ENCODE assay signal across 10 cellular contexts in genomic region chr21:46455575-46456385, GRCh38. TPM values are rescaled to one million over a fixed set of nuclear protein-coding genes. Genes with fewer than 3 reads are reported as not detected.
DNase-seq lines count a peak whose midpoint lies in the region; ATAC-seq and TF ChIP-seq lines count a peak whose summit lies in the region.
"Had no signal": no experiment of that assay in that cellular context is flagged by ENCODE, and none has a peak within 500 bp of the region (broad histone marks: within the 10 kb centered on the region; RNA-seq: fewer than 3 reads in every experiment).

No MANE protein-coding gene starts in this region.

- peaks cover 48% of the 10 kb centered on the region for H3K79me2 ChIP-seq in DND-41 (ENCODE audit: insufficient read depth, low read length)
- H3K79me2 ChIP-seq in neural progenitor cell (ENCODE audit: low read depth) = peaks cover 47% of the 10 kb centered on the region

- DNase-seq in DND-41 (no peak), RWPE2 (ENCODE audit: low spot score) (no peak), erythroblast (lab: John Stamatoyannopoulos, UW) (peak; percentile 95 to 99), neural progenitor cell (ENCODE audit: low spot score) (no peak), glutamatergic neuron (no peak), DMS153 (lab: John Stamatoyannopoulos, UW) (no peak), kidney glomerular epithelial cell (lab: John Stamatoyannopoulos, UW) (no peak)

- H3K4me1 Mint-ChIP-seq in neural progenitor cell (peaks cover 23% of the 10 kb centered on the region), glutamatergic neuron (ENCODE audit: low read depth, unreplicated experiment) (no peaks in the 10 kb centered on the region)

- peaks cover 6% of the 10 kb centered on the region for H3K9me3 Mint-ChIP-seq in neural progenitor cell
- peaks cover 6% of the 10 kb centered on the region for H3K9me3 Mint-ChIP-seq in glutamatergic neuron (ENCODE audit: unreplicated experiment)
- H3K9me3 Mint-ChIP-seq: activated T-helper 2 cell treated with anti-CD3 and anti-CD28 coated beads, Interferon-gamma antibody, Interleukin-2, Interleukin-4, amounts not matched to agents 10 μg/mL and 5 μg/mL and 100 μg/mL, durations not matched to agents 14 hours and 24 hours and 36 hours; stimulated activated effector memory CD8-positive, alpha-beta T cell treated with anti-CD3 and anti-CD28 coated beads, Interleukin-12 subunit alpha, Interleukin-12 subunit beta, amount 100 ng/mL, for 72 hours had no signal

- H3K27me3 ChIP-seq in DND-41 (ENCODE audit: insufficient read depth, low read length, poor library complexity) (no peaks in the 10 kb centered on the region), RWPE2 (ENCODE audit: insufficient read depth, poor library complexity, severe bottlenecking) (no peaks in the 10 kb centered on the region), neural progenitor cell (no peaks in the 10 kb centered on the region)

- H3K4me2 ChIP-seq in DND-41 (ENCODE audit: insufficient read depth, low read length) (peak overlapping the region; percentile 93; the same call in 1 of the 2 replicates), neural progenitor cell (no peak overlapping the region)

- peak overlapping the region; percentile 92 for H3K4me3 Mint-ChIP-seq in neural progenitor cell
- H3K4me3 Mint-ChIP-seq in glutamatergic neuron (ENCODE audit: unreplicated experiment) = no peak overlapping the region

- H3K9ac ChIP-seq in DND-41 (ENCODE audit: low read depth, low read length) (no peak overlapping the region), neural progenitor cell (no peak overlapping the region)

- no peak for TF ChIP-seq CTCF in DND-41 (IDR thresholded peaks at IDR 0.05; ENCODE audit: borderline replicate concordance, extremely low read depth, low read length, poor library complexity, severe bottlenecking)
- TF ChIP-seq CTCF in RWPE2 (IDR thresholded peaks at IDR 0.05; ENCODE audit: poor library complexity, severe bottlenecking) = no peak
- TF ChIP-seq CTCF in neural progenitor cell (IDR thresholded peaks at IDR 0.05) = no peak
- TF ChIP-seq CTCF in glutamatergic neuron (IDR thresholded peaks at IDR 0.05; ENCODE audit: partially characterized antibody, unreplicated experiment) = no peak

- H3K4me1 ChIP-seq in DND-41 (ENCODE audit: insufficient read depth, low read length) (peaks cover 33% of the 10 kb centered on the region), RWPE2 (ENCODE audit: insufficient read depth, poor library complexity, severe bottlenecking) (peaks cover 23% of the 10 kb centered on the region), neural progenitor cell (peaks cover 9% of the 10 kb centered on the region)

- ATAC-seq in DND-41 (ENCODE audit: insufficient read depth, low read depth) = no peak
- ATAC-seq in RWPE2 (ENCODE audit: low read depth) = no peak
- ATAC-seq in GM18505 (IDR thresholded peaks at IDR 0.05; ENCODE audit: unreplicated experiment) = no peak
- ATAC-seq: stimulated activated effector memory CD8-positive, alpha-beta T cell treated with anti-CD3 and anti-CD28 coated beads, Interleukin-12 subunit alpha, Interleukin-12 subunit beta, amount 100 ng/mL, for 72 hours had no signal

- H3K27me3 Mint-ChIP-seq in neural progenitor cell (ENCODE audit: insufficient read depth, low read depth) (peaks cover 2% of the 10 kb centered on the region), glutamatergic neuron (ENCODE audit: unreplicated experiment) (peaks cover 3% of the 10 kb centered on the region)

- H3K27ac Mint-ChIP-seq in neural progenitor cell (no peak overlapping the region), glutamatergic neuron (ENCODE audit: unreplicated experiment) (no peak overlapping the region)
- H3K27ac Mint-ChIP-seq: stimulated activated effector memory CD8-positive, alpha-beta T cell treated with anti-CD3 and anti-CD28 coated beads, Interleukin-12 subunit alpha, Interleukin-12 subunit beta, amount 100 ng/mL, for 72 hours had no signal

- TF ChIP-seq POLR2A in erythroblast (IDR thresholded peaks at IDR 0.05; ENCODE audit: low read length) (peak; percentile 23), GM18505 (IDR thresholded peaks at IDR 0.05; ENCODE audit: borderline replicate concordance, extremely low read depth, insufficient read depth, insufficient read length) (no peak)

- H3K36me3 Mint-ChIP-seq in neural progenitor cell = peaks cover 34% of the 10 kb centered on the region
- no peaks in the 10 kb centered on the region for H3K36me3 Mint-ChIP-seq in glutamatergic neuron (ENCODE audit: unreplicated experiment)

- peaks cover 22% of the 10 kb centered on the region for H3K36me3 ChIP-seq in DND-41 (ENCODE audit: insufficient read depth, low read length)
- peaks cover 12% of the 10 kb centered on the region; the same call in 1 of the 2 replicates for H3K36me3 ChIP-seq in RWPE2 (ENCODE audit: low read depth)
- no peaks in the 10 kb centered on the region for H3K36me3 ChIP-seq in neural progenitor cell

- peaks cover 5% of the 10 kb centered on the region; the same call in 1 of the 2 replicates for H4K20me1 ChIP-seq in DND-41 (ENCODE audit: insufficient read depth, low read length)
- peaks cover 11% of the 10 kb centered on the region for H4K20me1 ChIP-seq in neural progenitor cell (ENCODE audit: low read depth)

- H3K4me3 ChIP-seq in DND-41 (ENCODE audit: low read depth in 1 of 2, low read length in 2 of 2) (no peak overlapping the region), RWPE2 (ENCODE audit: severe bottlenecking) (no peak overlapping the region), neural progenitor cell (no peak overlapping the region)

- H3K9me3 ChIP-seq in DND-41 (ENCODE audit: insufficient read depth, low read length, severe bottlenecking) (no peaks in the 10 kb centered on the region), RWPE2 (ENCODE audit: severe bottlenecking) (no peaks in the 10 kb centered on the region), neural progenitor cell (ENCODE audit: low read depth) (no peaks in the 10 kb centered on the region)

- peaks cover 9% of the 10 kb centered on the region for H3F3A ChIP-seq in neural progenitor cell (ENCODE audit: low read depth)

- H2AFZ ChIP-seq in DND-41 (ENCODE audit: low read depth, low read length) (no peak overlapping the region), neural progenitor cell (replicated peaks) (no peak overlapping the region)

- H3K27ac ChIP-seq in DND-41 (ENCODE audit: low read length) (no peak overlapping the region), RWPE2 (ENCODE audit: poor library complexity, severe bottlenecking) (peak overlapping the region; percentile 76), neural progenitor cell (no peak overlapping the region)

RNA-seq across cellular contexts. Expression of gene DIP2A, which starts 2.9 kb away (rescaled TPM):
- total RNA-seq in neural progenitor cell (ENCODE audit: low replicate concordance) (50.7 and 54.1 TPM in 2 replicates), glutamatergic neuron (ENCODE audit: unreplicated experiment) (55.4 TPM)

Comparison
In these comparisons a context has a peak if more than half of its experiments do, and no peak if none do; other contexts are left out.
1. DNase-seq: peak in erythroblast (2 of 2); none in DND-41 (single experiment), RWPE2 (single experiment), neural progenitor cell (single experiment), glutamatergic neuron (single experiment), DMS153 (single experiment) and kidney glomerular epithelial cell (single experiment).